Comparison of ENCODE assay signal across 28 cellular contexts in the genomic region with DNA sequence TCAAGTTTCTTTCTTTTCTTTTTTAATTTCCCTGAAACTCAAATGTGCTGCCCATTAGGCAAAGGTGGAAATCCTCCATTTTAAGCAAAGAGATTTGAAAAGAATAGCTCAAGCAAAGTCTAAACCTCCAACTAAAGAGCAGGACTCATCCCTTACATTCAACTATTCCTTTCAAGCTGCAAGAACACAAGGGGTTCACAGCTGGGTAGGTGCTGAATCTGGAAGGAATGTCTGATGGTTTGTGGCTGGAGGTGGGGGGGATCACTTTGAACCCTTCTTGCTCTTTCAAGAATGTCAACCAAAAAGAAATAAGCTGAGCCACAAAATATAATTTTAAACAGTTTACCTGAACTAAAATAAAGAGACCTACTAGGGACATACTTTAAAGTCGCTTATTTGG.
"Had no signal": no experiment of that assay in that cellular context is flagged by ENCODE, and none has a peak within 500 bp of the region (broad histone marks: within the 10 kb centered on the region; RNA-seq: fewer than 3 reads in every experiment).

No MANE protein-coding gene starts in this region.

- H3K27me3 Mint-ChIP-seq: dendritic cell treated with granulocyte-macrophage colony-stimulating factor and Interleukin-4, amounts not matched to agents 40 ng/mL and 50 ng/mL, for 4 days; naive thymus-derived CD4-positive, alpha-beta T cell; stimulated activated memory B cell treated with anti-CD40 and anti-IgM and Interleukin-4, amounts not matched to agents 10 μg/mL and 1 μg/mL and 100 μg/mL, for 72 hours; type B pancreatic cell had no signal

- H3K27ac ChIP-seq: colonic mucosa, esophagus squamous epithelium, heart right ventricle, ovary, psoas muscle, sigmoid colon, testis, tibial artery had no signal

- H3K36me3 ChIP-seq: colonic mucosa, esophagus squamous epithelium, heart right ventricle, ovary, sigmoid colon, tibial artery had no signal

- ATAC-seq: heart right ventricle; left lobe of liver; naive thymus-derived CD4-positive, alpha-beta T cell; psoas muscle; right cardiac atrium; stimulated activated memory B cell treated with anti-CD40 and anti-IgM and Interleukin-4, amounts not matched to agents 10 μg/mL and 1 μg/mL and 100 μg/mL, for 72 hours; stimulated activated naive CD8-positive, alpha-beta T cell treated with anti-CD3 and anti-CD28 coated beads, Interleukin-15, Interleukin-2, amounts not matched to agents 100 U/mL and 50 U/mL, for 24 hours had no signal

- H3K27ac Mint-ChIP-seq: dendritic cell treated with granulocyte-macrophage colony-stimulating factor and Interleukin-4, amounts not matched to agents 40 ng/mL and 50 ng/mL, for 4 days; endodermal cell; naive thymus-derived CD4-positive, alpha-beta T cell; nephron; stimulated activated memory B cell treated with anti-CD40 and anti-IgM and Interleukin-4, amounts not matched to agents 10 μg/mL and 1 μg/mL and 100 μg/mL, for 72 hours; type B pancreatic cell had no signal

- H3K9me3 ChIP-seq: colonic mucosa, esophagus squamous epithelium, ovary, psoas muscle, sigmoid colon, testis, tibial artery had no signal

- H3K4me3 ChIP-seq: colonic mucosa, esophagus squamous epithelium, heart right ventricle, ovary, psoas muscle, sigmoid colon, testis, tibial artery had no signal

- FAIRE-seq: kidney had no signal

- H3K4me3 Mint-ChIP-seq: dendritic cell treated with granulocyte-macrophage colony-stimulating factor and Interleukin-4, amounts not matched to agents 40 ng/mL and 50 ng/mL, for 4 days; endodermal cell; naive thymus-derived CD4-positive, alpha-beta T cell; nephron; stimulated activated memory B cell treated with anti-CD40 and anti-IgM and Interleukin-4, amounts not matched to agents 10 μg/mL and 1 μg/mL and 100 μg/mL, for 72 hours; type B pancreatic cell had no signal

- DNase-seq: colonic mucosa; effector CD8-positive, alpha-beta T cell; endodermal cell; esophagus squamous epithelium; foreskin melanocyte; glutamatergic neuron; heart right ventricle; hippocampal formation; kidney; mesenchymal stem cell; midbrain; naive thymus-derived CD4-positive, alpha-beta T cell; occipital lobe; ovary; posterior cingulate gyrus; psoas muscle; right cardiac atrium; sigmoid colon; stimulated activated CD4-positive, alpha-beta T cell treated with anti-CD3 and anti-CD28 coated beads, Interleukin-4, amount 100 ng/mL, for 4 hours; stimulated activated naive CD8-positive, alpha-beta T cell treated with anti-CD3 and anti-CD28 coated beads, Interleukin-15, Interleukin-2, amounts not matched to agents 100 U/mL and 50 U/mL, for 24 hours; substantia nigra; testis; tibial artery had no signal

- H3K36me3 Mint-ChIP-seq: naive thymus-derived CD4-positive, alpha-beta T cell; stimulated activated memory B cell treated with anti-CD40 and anti-IgM and Interleukin-4, amounts not matched to agents 10 μg/mL and 1 μg/mL and 100 μg/mL, for 72 hours; type B pancreatic cell had no signal

- H3K4me1 Mint-ChIP-seq: naive thymus-derived CD4-positive, alpha-beta T cell; nephron; stimulated activated memory B cell treated with anti-CD40 and anti-IgM and Interleukin-4, amounts not matched to agents 10 μg/mL and 1 μg/mL and 100 μg/mL, for 72 hours had no signal

- H3K9me3 Mint-ChIP-seq: endodermal cell, nephron had no signal

- H3K27me3 ChIP-seq: colonic mucosa, esophagus squamous epithelium, heart right ventricle, ovary, sigmoid colon, testis, tibial artery had no signal

- H3K4me1 ChIP-seq: colonic mucosa, esophagus squamous epithelium, heart right ventricle, psoas muscle, sigmoid colon, testis, tibial artery had no signal
